In the genomic region with DNA sequence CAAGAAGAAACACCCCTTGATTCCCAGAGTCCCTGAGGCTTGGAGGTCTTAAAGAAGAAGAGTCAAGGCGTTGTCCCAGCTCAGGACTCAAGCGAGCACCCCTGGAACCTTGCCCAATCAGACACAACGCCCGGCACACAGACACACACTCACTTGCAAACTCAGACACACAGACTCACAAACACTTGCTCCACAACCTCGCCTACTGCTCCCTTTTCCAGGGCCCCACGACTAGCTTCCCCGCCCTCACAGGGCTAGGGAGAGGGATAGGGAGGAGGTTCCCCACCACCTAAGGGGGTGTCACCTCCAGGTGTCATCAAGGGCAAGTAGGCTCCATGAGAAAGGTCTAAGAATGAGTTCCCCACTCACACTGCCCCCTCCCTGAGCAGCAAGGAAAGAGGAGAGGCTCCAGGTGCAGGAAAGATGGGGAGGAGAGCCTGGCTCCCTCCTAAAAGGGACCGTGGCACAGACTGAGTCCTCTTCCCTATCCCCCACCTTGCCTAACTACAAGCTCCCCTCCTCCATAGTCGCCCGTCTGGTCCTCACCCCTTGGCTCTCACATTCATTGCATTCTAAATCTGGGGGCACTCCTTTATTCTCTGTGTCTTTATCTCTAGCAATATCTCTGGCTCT, we compare ENCODE assay signal across 9 cellular contexts. TPM values are rescaled to one million over a fixed set of nuclear protein-coding genes. Genes with fewer than 3 reads are reported as not detected.
DNase-seq lines count a peak whose midpoint lies in the region; ATAC-seq, FAIRE-seq and TF ChIP-seq lines count a peak whose summit lies in the region.
"Had no signal": no experiment of that assay in that cellular context is flagged by ENCODE, and none has a peak within 500 bp of the region (broad histone marks: within the 10 kb centered on the region; RNA-seq: fewer than 3 reads in every experiment).

No MANE protein-coding gene starts in this region.

- H3K36me3 Mint-ChIP-seq in CD4-positive, alpha-beta memory T cell: no peaks in the 10 kb centered on the region
- H3K36me3 Mint-ChIP-seq in nephron progenitor cell (ENCODE audit: low read depth): no peaks in the 10 kb centered on the region

- no peak for FAIRE-seq in D721Med (lab: Jason Lieb, UNC)

- H3K9ac ChIP-seq in HUES48 (ENCODE audit: low read depth, low read length): no peak overlapping the region

- CTCF ChIA-PET in CD4-positive, alpha-beta memory T cell (lab: Charles Lee; ENCODE audit: partially characterized antibody): interaction anchor here (0.6 to 2.3 kb wide), 7 partner anchors 13 to 1759 kb away, joined by 3 to 13 read pairs (median 3); no protein-coding TSS in a partner anchor

- no peaks in the 10 kb centered on the region for H3K36me3 ChIP-seq in CD4-positive, alpha-beta memory T cell (ENCODE audit: insufficient read depth, low read length)
- H3K36me3 ChIP-seq in HUES48 (ENCODE audit: control insufficient read depth, insufficient read depth, low read length) (no peaks in the 10 kb centered on the region), breast epithelium (no peaks in the 10 kb centered on the region)

- peaks cover 26% of the 10 kb centered on the region for H3K27me3 ChIP-seq in CD4-positive, alpha-beta memory T cell (ENCODE audit: insufficient read depth, low read length)
- H3K27me3 ChIP-seq in HUES48 (ENCODE audit: control insufficient read depth, insufficient read depth, low read length): peaks cover 94% of the 10 kb centered on the region
- H3K27me3 ChIP-seq in breast epithelium: peaks cover 12 to 56% of the 10 kb centered on the region in 2 donors

- H3K4me1 ChIP-seq in CD4-positive, alpha-beta memory T cell (ENCODE audit: insufficient read depth, low read length): peaks cover 39% of the 10 kb centered on the region
- H3K4me1 ChIP-seq in HUES48 (ENCODE audit: control insufficient read depth, insufficient read depth, low read length) (peaks cover 45% of the 10 kb centered on the region), breast epithelium (peaks cover 5 to 8% of the 10 kb centered on the region in 2 donors)

- TF ChIP-seq CTCF in breast epithelium (IDR thresholded peaks at IDR 0.05) (no peak), nephron progenitor cell (IDR thresholded peaks at IDR 0.05) (no peak), D721Med (IDR thresholded peaks at IDR 0.05; ENCODE audit: insufficient read depth, missing control alignments) (no peak)

- H3K27me3 Mint-ChIP-seq in CD4-positive, alpha-beta memory T cell: peaks cover 29 to 30% of the 10 kb centered on the region in 2 donors
- peaks cover 82% of the 10 kb centered on the region for H3K27me3 Mint-ChIP-seq in nephron progenitor cell (ENCODE audit: low read depth, poor library complexity)

- H3K4me1 Mint-ChIP-seq in CD4-positive, alpha-beta memory T cell: peaks cover 13 to 39% (median 26%) of the 10 kb centered on the region in 4 donors
- H3K4me1 Mint-ChIP-seq in nephron progenitor cell: peaks cover 54% of the 10 kb centered on the region

- TF ChIP-seq POLR2A in breast epithelium (IDR thresholded peaks at IDR 0.05): no peak

- POLR2A ChIA-PET in CD4-positive, alpha-beta memory T cell (lab: Charles Lee; ENCODE audit: partially characterized antibody): interaction anchor here (1.2 to 4.7 kb wide), 3 partner anchors 9 to 16 kb away, joined by 4 to 36 read pairs (median 5); a partner anchor contains a TSS

- no peak for ATAC-seq in GM18519 (IDR thresholded peaks at IDR 0.05; ENCODE audit: low FRiP score, unreplicated experiment)

- H3K27ac ChIP-seq in CD4-positive, alpha-beta memory T cell (ENCODE audit: low read depth, low read length): no peak overlapping the region
- H3K27ac ChIP-seq in HUES48 (ENCODE audit: low read depth, low read length) (no peak overlapping the region), breast epithelium (no peak overlapping the region)

- H3K9me3 Mint-ChIP-seq in CD4-positive, alpha-beta memory T cell: peaks cover 0 to 2% (median 0%) of the 10 kb centered on the region in 8 donors
- H3K9me3 Mint-ChIP-seq in nephron progenitor cell: no peaks in the 10 kb centered on the region

- DNase-seq in CD4-positive, alpha-beta memory T cell: no peak
- no peak for DNase-seq in breast epithelium (ENCODE audit: low spot score in 2 of 2)
- DNase-seq in nephron progenitor cell: no peak
- no peak for DNase-seq in D721Med (ENCODE audit: insufficient read length, low spot score)
- DNase-seq in DMS 273 treated with DMSO at 0.1 percent for 48 hours (lab: John Stamatoyannopoulos, UW): no peak
- no peak for DNase-seq in medulla oblongata (ENCODE audit: extremely low spot score)
- DNase-seq: NCI-H1694 had no signal

- H3K4me3 Mint-ChIP-seq in CD4-positive, alpha-beta memory T cell: peak overlapping the region; percentile 51 to 87 (median 72)
- peak overlapping the region; percentile 86 for H3K4me3 Mint-ChIP-seq in nephron progenitor cell

- H3K4me3 ChIP-seq in CD4-positive, alpha-beta memory T cell (ENCODE audit: low read length in 2 of 2): peak overlapping the region in 1 of 2 donors; percentile 41
- H3K4me3 ChIP-seq in HUES48 (ENCODE audit: low read depth, low read length): peak overlapping the region; percentile 61
- H3K4me3 ChIP-seq in breast epithelium: peak overlapping the region in 2 of 3 donors; percentile 25 to 65

- H3K9me3 ChIP-seq in CD4-positive, alpha-beta memory T cell (ENCODE audit: control insufficient read depth in 1 of 2, low read length in 2 of 2): no peaks in the 10 kb centered on the region
- H3K9me3 ChIP-seq in HUES48 (ENCODE audit: control insufficient read depth, insufficient read depth, low read length) (no peaks in the 10 kb centered on the region), breast epithelium (no peaks in the 10 kb centered on the region)

- intact Hi-C loops in CD4-positive, alpha-beta memory T cell (cut with micrococcal nuclease): loop anchor here (1.0 kb wide), 1 partner anchor 9 kb away; no protein-coding TSS in a partner anchor
- intact Hi-C loops in breast epithelium (cut with DNase I; ENCODE audit: low total_unique reads): no loop called here

- H3K27ac Mint-ChIP-seq in CD4-positive, alpha-beta memory T cell: peak overlapping the region in 6 of 7 donors; percentile 4 to 88 (median 48)
- no peak overlapping the region for H3K27ac Mint-ChIP-seq in nephron progenitor cell

RNA-seq across cellular contexts. Expression of a gene that starts 0.7 kb away (rescaled TPM):
- total RNA-seq in CD4-positive, alpha-beta memory T cell: 10 to 100 TPM; 12.9 to 13.0 TPM
- polyA plus RNA-seq in CD4-positive, alpha-beta memory T cell: under 1 TPM; 0.56 to 0.72 TPM
- 1 to 10 TPM in 1 of 3 donors, under 1 TPM in 1, not detected in 1; 0.29 to 1.3 TPM for total RNA-seq in breast epithelium

RNA-seq across cellular contexts. Expression of a gene that starts 7.3 kb away (rescaled TPM):
- total RNA-seq in CD4-positive, alpha-beta memory T cell: 1 to 10 TPM; 1.8 to 2.8 TPM
- 1 to 10 TPM in 1 of 2 donors, under 1 TPM in 1; 0.55 to 1.1 TPM for polyA plus RNA-seq in CD4-positive, alpha-beta memory T cell
- not detected for total RNA-seq in breast epithelium

RNA-seq across cellular contexts. Expression of a gene that starts 13.5 kb away (rescaled TPM):
- total RNA-seq in CD4-positive, alpha-beta memory T cell: 10 to 100 TPM; 69.8 to 77.5 TPM
- 10 to 100 TPM; 22.6 to 31.2 TPM for polyA plus RNA-seq in CD4-positive, alpha-beta memory T cell
- total RNA-seq in breast epithelium: 10 to 100 TPM; 65.2 to 86.2 (median 75.2) TPM

RNA-seq across cellular contexts. Expression of a gene that starts 28.4 kb away (rescaled TPM):
- not detected for total RNA-seq in CD4-positive, alpha-beta memory T cell
- polyA plus RNA-seq in CD4-positive, alpha-beta memory T cell: not detected
- under 1 TPM in 2 of 3 donors, not detected in 1; under 0.01 to 0.16 TPM for total RNA-seq in breast epithelium

RNA-seq across cellular contexts. Expression of a gene that starts 45.5 kb away (rescaled TPM):
- 10 to 100 TPM; 77.7 to 81.1 TPM for total RNA-seq in CD4-positive, alpha-beta memory T cell
- polyA plus RNA-seq in CD4-positive, alpha-beta memory T cell: 100 to 1,000 TPM; 212 to 238 TPM
- total RNA-seq in breast epithelium: 10 to 100 TPM in 2 of 3 donors, 1 to 10 TPM in 1; 3.7 to 15.7 (median 13.5) TPM

Comparison
In these comparisons a context has a peak if more than half of its experiments do, and no peak if none do; other contexts are left out.
1. RNA of a gene that starts 0.7 kb away (total RNA-seq): 12.9 to 13.0 TPM in CD4-positive, alpha-beta memory T cell; 0.29 to 1.3 TPM in breast epithelium; every median in the first group is over 4 times any median in the second.